31 cellular contexts compared by ENCODE assay signal in genomic region chrX:151006410-151007109, GRCh38. TPM values are rescaled to one million over a fixed set of nuclear protein-coding genes. Genes with fewer than 3 reads are reported as not detected.
DNase-seq lines count a peak whose midpoint lies in the region; ATAC-seq lines count a peak whose summit lies in the region.
"Had no signal": no experiment of that assay in that cellular context is flagged by ENCODE, and none has a peak within 500 bp of the region (broad histone marks: within the 10 kb centered on the region; RNA-seq: fewer than 3 reads in every experiment).

No MANE protein-coding gene starts in this region.

- no peaks in the 10 kb centered on the region for H3K9me3 Mint-ChIP-seq in activated naive CD8-positive, alpha-beta T cell treated with anti-CD3 and anti-CD28 coated beads for 36 hours
- H3K9me3 Mint-ChIP-seq: CD4-positive, alpha-beta T cell; CD8-positive, alpha-beta T cell had no signal

- H3K4me1 Mint-ChIP-seq in activated naive CD8-positive, alpha-beta T cell treated with anti-CD3 and anti-CD28 coated beads for 36 hours, result no peaks in the 10 kb centered on the region
- H3K4me1 Mint-ChIP-seq: B cell; CD14-positive monocyte; CD4-positive, alpha-beta memory T cell; CD4-positive, CD25-positive, alpha-beta regulatory T cell; CD8-positive, alpha-beta memory T cell had no signal

- H3K79me2 ChIP-seq in Karpas-422 (ENCODE audit: low read length), result no peaks in the 10 kb centered on the region

- no peaks in the 10 kb centered on the region for H3K4me1 ChIP-seq in Karpas-422 (ENCODE audit: low read length)
- H3K4me1 ChIP-seq: A549; BE2C; BLaER1; BLaER1 treated with 17β-estradiol and CSF1 and Interleukin-3, amounts not matched to agents 10 nM and 100 nM; Caco-2 had no signal

- H3K36me3 ChIP-seq in Karpas-422 (ENCODE audit: insufficient read depth, low read length), result no peaks in the 10 kb centered on the region
- H3K36me3 ChIP-seq: BE2C; BLaER1; BLaER1 treated with 17β-estradiol and CSF1 and Interleukin-3, amounts not matched to agents 10 nM and 100 nM had no signal

- ATAC-seq in left lobe of liver, result peak; percentile 70
- ATAC-seq: A549; CD8-positive, alpha-beta T cell had no signal

- H3K4me2 ChIP-seq in Karpas-422 (ENCODE audit: low read depth, low read length, poor library complexity, severe bottlenecking), result no peak overlapping the region
- H3K4me2 ChIP-seq: A549; BLaER1; BLaER1 treated with 17β-estradiol and CSF1 and Interleukin-3, amounts not matched to agents 10 nM and 100 nM had no signal

- no peaks in the 10 kb centered on the region for H3K9me3 ChIP-seq in Karpas-422 (ENCODE audit: low read length)
- H3K9me3 ChIP-seq: A549, BE2C, Caco-2 had no signal

- H3K27ac ChIP-seq in Karpas-422 (ENCODE audit: low read length), result no peak overlapping the region
- H3K27ac ChIP-seq: 22Rv1; A549; BLaER1; BLaER1 treated with 17β-estradiol and CSF1 and Interleukin-3, amounts not matched to agents 10 nM and 100 nM; C4-2B had no signal

- H3K27me3 ChIP-seq in Karpas-422 (ENCODE audit: low read length), result no peaks in the 10 kb centered on the region
- H3K27me3 ChIP-seq: BE2C; BLaER1; BLaER1 treated with 17β-estradiol and CSF1 and Interleukin-3, amounts not matched to agents 10 nM and 100 nM had no signal

- H3K27me3 Mint-ChIP-seq in activated naive CD8-positive, alpha-beta T cell treated with anti-CD3 and anti-CD28 coated beads for 36 hours, result no peaks in the 10 kb centered on the region
- H3K27me3 Mint-ChIP-seq: B cell had no signal

- H3K27ac Mint-ChIP-seq in activated naive CD8-positive, alpha-beta T cell treated with anti-CD3 and anti-CD28 coated beads for 36 hours, result no peak overlapping the region
- H3K27ac Mint-ChIP-seq: B cell; CD14-positive monocyte; CD4-positive, alpha-beta memory T cell; CD4-positive, alpha-beta T cell; CD8-positive, alpha-beta memory T cell; CD8-positive, alpha-beta T cell had no signal

- no peak overlapping the region for H2AFZ ChIP-seq in Karpas-422 (ENCODE audit: low read length)

- H3K4me3 ChIP-seq in Karpas-422 (ENCODE audit: low read length), result no peak overlapping the region
- H3K4me3 ChIP-seq: A549; BLaER1; BLaER1 treated with 17β-estradiol and CSF1 and Interleukin-3, amounts not matched to agents 10 nM and 100 nM had no signal

- H3K9me2 ChIP-seq in Karpas-422 (replicated peaks; ENCODE audit: insufficient read depth, low read length), result no peaks in the 10 kb centered on the region

- no peaks in the 10 kb centered on the region for H3K36me3 Mint-ChIP-seq in activated naive CD8-positive, alpha-beta T cell treated with anti-CD3 and anti-CD28 coated beads for 36 hours
- H3K36me3 Mint-ChIP-seq: CD14-positive monocyte; CD4-positive, alpha-beta memory T cell; CD4-positive, CD25-positive, alpha-beta regulatory T cell; CD8-positive, alpha-beta T cell had no signal

- H3K4me3 Mint-ChIP-seq in activated naive CD8-positive, alpha-beta T cell treated with anti-CD3 and anti-CD28 coated beads for 36 hours, result no peak overlapping the region
- H3K4me3 Mint-ChIP-seq: B cell; CD14-positive monocyte; CD4-positive, alpha-beta memory T cell; CD4-positive, alpha-beta T cell; CD4-positive, CD25-positive, alpha-beta regulatory T cell; CD8-positive, alpha-beta memory T cell; CD8-positive, alpha-beta T cell had no signal

- peak; percentile 7 for DNase-seq in Karpas-422
- DNase-seq in left lobe of liver (ENCODE audit: low spot score), result peak; percentile 47
- no peak for DNase-seq in activated naive CD8-positive, alpha-beta T cell treated with anti-CD3 and anti-CD28 coated beads for 36 hours
- no peak for DNase-seq in AG08395 (ENCODE audit: low spot score)
- DNase-seq: 8988T; ACHN; AML-193; BE2C; C1 segment of cervical spinal cord; Caco-2; Calu3; CD4-positive, alpha-beta memory T cell; CD4-positive, alpha-beta T cell; CD4-positive, CD25-positive, alpha-beta regulatory T cell; CD8-positive, alpha-beta memory T cell; CD8-positive, alpha-beta T cell; COR-L47; DMS 273 treated with DMSO at 0.1 percent for 48 hours; DMS153; DMS53; DMS79; DMS79 treated with DMSO at 0.1 percent for 48 hours; DND-41; EL had no signal

- H4K20me1 ChIP-seq in Karpas-422 (ENCODE audit: insufficient read depth, low read depth, low read length), result no peaks in the 10 kb centered on the region
- H4K20me1 ChIP-seq: BLaER1; BLaER1 treated with 17β-estradiol and CSF1 and Interleukin-3, amounts not matched to agents 10 nM and 100 nM had no signal

- H3K9ac ChIP-seq in Karpas-422 (ENCODE audit: low read length), result no peak overlapping the region
- H3K9ac ChIP-seq: BLaER1; BLaER1 treated with 17β-estradiol and CSF1 and Interleukin-3, amounts not matched to agents 10 nM and 100 nM had no signal

RNA-seq across cellular contexts. Expression of gene HMGB3, which starts 23.4 kb away (rescaled TPM):
- 8.2 and 9.0 TPM in 2 replicates for total RNA-seq in Karpas-422 (2014; rRNA removed; shearing (Covaris generic); ENCODE audit: low replicate concordance)
- total RNA-seq in left lobe of liver, result 33.0 TPM
- 10 to 100 TPM; 31.9 to 34.3 TPM for total RNA-seq in activated naive CD8-positive, alpha-beta T cell treated with anti-CD3 and anti-CD28 coated beads for 36 hours

Comparison
In these comparisons a context has a peak if more than half of its experiments do, and no peak if none do; other contexts are left out.
1. DNase-seq: peak in Karpas-422 (single experiment) and left lobe of liver (single experiment); none in activated naive CD8-positive, alpha-beta T cell treated with anti-CD3 and anti-CD28 coated beads for 36 hours (single experiment) and AG08395 (single experiment).